ENCODE assay signal across 1 cellular context in genomic region chr17:21174186-21174585, GRCh38.
TF ChIP-seq lines count a peak whose summit lies in the region.

No MANE protein-coding gene starts in this region.

TF ChIP-seq in endothelial cell of umbilical vein, 7 proteins besides CTCF, POLR2A, EP300 and RAD21 (continued from another document):
- TF ChIP-seq JUN (IDR thresholded peaks at IDR 0.05; ENCODE audit: borderline replicate concordance, insufficient read depth, insufficient read length, low read depth) (no peak), POLR2AphosphoS5 (IDR thresholded peaks at IDR 0.05; ENCODE audit: insufficient read depth, low read depth, low read length) (no peak), MAX (IDR thresholded peaks at IDR 0.05; ENCODE audit: insufficient read depth, insufficient read length) (no peak), MYC (IDR thresholded peaks at IDR 0.05; ENCODE audit: low read depth, low read length) (no peak), EZH2 (IDR thresholded peaks at IDR 0.05; ENCODE audit: borderline replicate concordance, low read depth, low read length, severe bottlenecking) (no peak), FOS (IDR thresholded peaks at IDR 0.05; ENCODE audit: borderline replicate concordance, insufficient read depth, low read length) (no peak)
TF ChIP-seq in endothelial cell of umbilical vein: peak in this region for 0.
